ENCODE assay signal across 9 cellular contexts in genomic region chr15:58865420-58865880, GRCh38.
DNase-seq lines count a peak whose midpoint lies in the region; ATAC-seq and TF ChIP-seq lines count a peak whose summit lies in the region.
"Had no signal": no experiment of that assay in that cellular context is flagged by ENCODE, and none has a peak within 500 bp of the region (broad histone marks: within the 10 kb centered on the region; RNA-seq: fewer than 3 reads in every experiment).

No MANE protein-coding gene starts in this region.

- H3K36me3 Mint-ChIP-seq in effector memory CD8-positive, alpha-beta T cell (ENCODE audit: insufficient read depth), result peaks cover 2% of the 10 kb centered on the region
- peaks cover 20% of the 10 kb centered on the region for H3K36me3 Mint-ChIP-seq in nephron progenitor cell (ENCODE audit: low read depth)

- no peak for TF ChIP-seq CTCF in fibroblast of villous mesenchyme (IDR thresholded peaks at IDR 0.05; ENCODE audit: insufficient read depth, low read depth, low read length)
- no peak for TF ChIP-seq CTCF in neutrophil (IDR thresholded peaks at IDR 0.05)
- no peak for TF ChIP-seq CTCF in nephron progenitor cell (IDR thresholded peaks at IDR 0.05)

- peaks cover 4% of the 10 kb centered on the region for H3K27me3 ChIP-seq in neutrophil

- no peak overlapping the region for H3K27ac Mint-ChIP-seq in effector memory CD8-positive, alpha-beta T cell
- H3K27ac Mint-ChIP-seq in nephron progenitor cell, result no peak overlapping the region

- H3K36me3 ChIP-seq in neutrophil, result no peaks in the 10 kb centered on the region

- H3K4me1 Mint-ChIP-seq in effector memory CD8-positive, alpha-beta T cell (ENCODE audit: low read depth in 2 of 2), result peaks cover 5 to 7% of the 10 kb centered on the region in 2 donors
- H3K4me1 Mint-ChIP-seq in nephron progenitor cell, result peaks cover 8% of the 10 kb centered on the region

- peak overlapping the region in 1 of 2 donors; percentile 54 for H3K4me3 Mint-ChIP-seq in effector memory CD8-positive, alpha-beta T cell
- H3K4me3 Mint-ChIP-seq in nephron progenitor cell, result no peak overlapping the region

- ATAC-seq in GM18502 (IDR thresholded peaks at IDR 0.05; ENCODE audit: poor library complexity, unreplicated experiment), result no peak
- no peak for ATAC-seq in effector memory CD8-positive, alpha-beta T cell (replicated peaks)

- no peaks in the 10 kb centered on the region for H3K9me3 Mint-ChIP-seq in effector memory CD8-positive, alpha-beta T cell
- peaks cover 16% of the 10 kb centered on the region for H3K9me3 Mint-ChIP-seq in nephron progenitor cell

- no peak overlapping the region for H3K27ac ChIP-seq in neutrophil
- H3K27ac ChIP-seq: parathyroid adenoma had no signal

- H3K9me3 ChIP-seq in neutrophil, result no peaks in the 10 kb centered on the region

- peak overlapping the region; percentile 45 for H3K4me3 ChIP-seq in fibroblast of villous mesenchyme (ENCODE audit: low read depth, low read length)
- peak overlapping the region; percentile 40 for H3K4me3 ChIP-seq in neutrophil (ENCODE audit: low read depth in 1 of 2, low read length in 1 of 2)

- peaks cover 21 to 22% of the 10 kb centered on the region in 2 experiments for H3K4me1 ChIP-seq in neutrophil (ENCODE audit: control insufficient read depth in 1 of 2, insufficient read depth in 1 of 2, low read depth in 1 of 2, low read length in 1 of 2)
- H3K4me1 ChIP-seq: parathyroid adenoma had no signal

- DNase-seq in AG20443 (ENCODE audit: low spot score) (peak; percentile 22), NCI-H69 (lab: John Stamatoyannopoulos, UW) (peak; percentile 38), fibroblast of villous mesenchyme (ENCODE audit: low read depth) (peak; percentile 28), nephron progenitor cell (no peak), NK-92 (lab: John Stamatoyannopoulos, UW; ENCODE audit: unreplicated experiment) (no peak)
- no peak for DNase-seq in effector memory CD8-positive, alpha-beta T cell

- peaks cover 0 to 9% of the 10 kb centered on the region in 2 donors for H3K27me3 Mint-ChIP-seq in effector memory CD8-positive, alpha-beta T cell
- peaks cover 11% of the 10 kb centered on the region for H3K27me3 Mint-ChIP-seq in nephron progenitor cell (ENCODE audit: low read depth, poor library complexity)

Comparison
In these comparisons a context has a peak if more than half of its experiments do, and no peak if none do; other contexts are left out.
1. DNase-seq: peak in AG20443 (single experiment), NCI-H69 (single experiment) and fibroblast of villous mesenchyme (single experiment); none in effector memory CD8-positive, alpha-beta T cell (0 of 3), nephron progenitor cell (single experiment) and NK-92 (single experiment).